Comparison of ENCODE assay signal across 1 cellular context in the genomic region with DNA sequence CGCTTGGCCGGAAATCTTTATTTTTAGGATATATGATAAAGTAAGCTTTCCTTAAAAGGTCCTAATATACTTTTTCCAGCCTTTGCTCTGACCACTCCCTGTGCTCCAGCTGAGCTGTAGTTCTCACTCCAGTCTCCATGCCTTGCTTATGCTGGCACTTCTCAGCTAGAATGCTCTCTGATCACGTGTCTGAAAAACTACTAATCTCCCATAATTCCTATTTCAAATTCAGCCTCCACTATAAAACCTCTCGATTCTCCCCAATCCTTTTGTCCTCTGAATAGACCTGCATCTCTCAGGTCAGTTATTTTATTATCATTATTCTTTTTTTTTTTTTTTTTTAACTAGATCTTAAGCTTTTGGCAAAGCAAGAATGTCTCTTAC.
A peak's percentile ranks its signal among the peaks of the same experiment; 100 is the strongest.
TF ChIP-seq lines count a peak whose summit lies in the region.

No MANE protein-coding gene starts in this region.

TF ChIP-seq in K562, 482 proteins besides CTCF, POLR2A, EP300 and RAD21:
- TF ChIP-seq RAD51 (IDR thresholded peaks at IDR 0.05; ENCODE audit: borderline replicate concordance, low read depth) (0 out of 2 replicates have a peak, but pooled peaks have one; percentile 22), NCOA4 (IDR thresholded peaks at IDR 0.05; ENCODE audit: partially characterized antibody) (no peak), ZNF12 (CRISPR knock-in tag; IDR thresholded peaks at IDR 0.05) (no peak), SP2 (IDR thresholded peaks at IDR 0.05; ENCODE audit: extremely low read depth, low read depth, low read length, poor library complexity, severe bottlenecking) (no peak), ZNF197 (CRISPR knock-in tag; IDR thresholded peaks at IDR 0.05; ENCODE audit: low read depth) (no peak), SRSF3 (IDR thresholded peaks at IDR 0.05; ENCODE audit: insufficient read depth, low read length) (no peak)
- TF ChIP-seq, protein P1, sequence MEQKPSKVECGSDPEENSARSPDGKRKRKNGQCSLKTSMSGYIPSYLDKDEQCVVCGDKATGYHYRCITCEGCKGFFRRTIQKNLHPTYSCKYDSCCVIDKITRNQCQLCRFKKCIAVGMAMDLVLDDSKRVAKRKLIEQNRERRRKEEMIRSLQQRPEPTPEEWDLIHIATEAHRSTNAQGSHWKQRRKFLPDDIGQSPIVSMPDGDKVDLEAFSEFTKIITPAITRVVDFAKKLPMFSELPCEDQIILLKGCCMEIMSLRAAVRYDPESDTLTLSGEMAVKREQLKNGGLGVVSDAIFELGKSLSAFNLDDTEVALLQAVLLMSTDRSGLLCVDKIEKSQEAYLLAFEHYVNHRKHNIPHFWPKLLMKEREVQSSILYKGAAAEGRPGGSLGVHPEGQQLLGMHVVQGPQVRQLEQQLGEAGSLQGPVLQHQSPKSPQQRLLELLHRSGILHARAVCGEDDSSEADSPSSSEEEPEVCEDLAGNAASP (IDR thresholded peaks at IDR 0.05) = no peak
- TF ChIP-seq, protein P2, sequence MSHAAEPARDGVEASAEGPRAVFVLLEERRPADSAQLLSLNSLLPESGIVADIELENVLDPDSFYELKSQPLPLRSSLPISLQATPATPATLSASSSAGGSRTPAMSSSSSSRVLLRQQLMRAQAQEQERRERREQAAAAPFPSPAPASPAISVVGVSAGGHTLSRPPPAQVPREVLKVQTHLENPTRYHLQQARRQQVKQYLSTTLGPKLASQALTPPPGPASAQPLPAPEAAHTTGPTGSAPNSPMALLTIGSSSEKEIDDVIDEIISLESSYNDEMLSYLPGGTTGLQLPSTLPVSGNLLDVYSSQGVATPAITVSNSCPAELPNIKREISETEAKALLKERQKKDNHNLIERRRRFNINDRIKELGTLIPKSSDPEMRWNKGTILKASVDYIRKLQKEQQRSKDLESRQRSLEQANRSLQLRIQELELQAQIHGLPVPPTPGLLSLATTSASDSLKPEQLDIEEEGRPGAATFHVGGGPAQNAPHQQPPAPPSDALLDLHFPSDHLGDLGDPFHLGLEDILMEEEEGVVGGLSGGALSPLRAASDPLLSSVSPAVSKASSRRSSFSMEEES (CRISPR knock-in tag; IDR thresholded peaks at IDR 0.05) = 0 out of 2 replicates have a peak, but pooled peaks have one; percentile 7
